In genomic region chr20:53362736-53363135, GRCh38 we compare ENCODE assay signal across 29 cellular contexts.
"Had no signal": no experiment of that assay in that cellular context is flagged by ENCODE, and none has a peak within 500 bp of the region (broad histone marks: within the 10 kb centered on the region; RNA-seq: fewer than 3 reads in every experiment).

No MANE protein-coding gene starts in this region.

- H3K9me3 ChIP-seq: ascending aorta, breast epithelium had no signal

- H3K36me3 ChIP-seq: ascending aorta, breast epithelium had no signal

- H3K4me3 ChIP-seq: ascending aorta, breast epithelium had no signal

- H3K4me1 ChIP-seq: ascending aorta, breast epithelium had no signal

- FAIRE-seq: TTC549 had no signal

- H3K27me3 ChIP-seq: ascending aorta, breast epithelium had no signal

- H3K27ac ChIP-seq: ascending aorta, breast epithelium, VCaP had no signal

- DNase-seq: activated B cell treated with CpG ODN at 0.5 μM for 24 hours; activated CD4-positive, alpha-beta memory T cell treated with anti-CD3 and anti-CD28 coated beads, Interleukin-2, amount 10 ng/mL, durations not matched to agents 7 days and 5 days; activated CD4-positive, alpha-beta T cell treated with anti-CD3 and anti-CD28 coated beads for 4 hours; activated CD4-positive, alpha-beta T cell treated with anti-CD3 and anti-CD28 coated beads, Interleukin-2, amount 10 ng/mL, durations not matched to agents 24 days and 14 days; activated CD4-positive, alpha-beta T cell treated with anti-CD3 and anti-CD28 coated beads, Interleukin-2, amount 50 U/mL, for 1 hour; activated CD4-positive, alpha-beta T cell treated with anti-CD3 and anti-CD28 coated beads, Interleukin-2, amount 50 U/mL, for 4 hours; activated CD4-positive, CD25-positive, alpha-beta regulatory T cell treated with anti-CD3 and anti-CD28 coated beads, Interleukin-2, amount 50 U/mL, for 72 hours; activated CD8-positive, alpha-beta memory T cell treated with anti-CD3 and anti-CD28 coated beads for 24 hours; activated CD8-positive, alpha-beta memory T cell treated with anti-CD3 and anti-CD28 coated beads, Interleukin-2, amount 10 ng/mL, durations not matched to agents 7 days and 5 days; activated CD8-positive, alpha-beta memory T cell treated with anti-CD3 and anti-CD28 coated beads, Interleukin-2, amount 50 U/mL, for 48 hours; activated CD8-positive, alpha-beta T cell treated with anti-CD3 and anti-CD28 coated beads, Interleukin-2, amount 10 ng/mL, durations not matched to agents 7 days and 5 days; activated effector memory CD4-positive, alpha-beta T cell treated with Interleukin-2 at 50 U/mL for 16 hours; activated gamma-delta T cell; activated naive CD4-positive, alpha-beta T cell treated with anti-CD3 and anti-CD28 coated beads, Interleukin-2, amount 10 ng/mL, durations not matched to agents 7 days and 5 days; activated naive CD4-positive, alpha-beta T cell treated with Interleukin-2 at 50 U/mL for 16 hours; activated naive CD8-positive, alpha-beta T cell treated with anti-CD3 and anti-CD28 coated beads, Interleukin-2, amount 10 ng/mL, durations not matched to agents 7 days and 5 days; activated naive CD8-positive, alpha-beta T cell treated with anti-CD3 and anti-CD28 coated beads, Interleukin-2, amount 50 U/mL, for 24 hours; activated T-cell treated with anti-CD3 and anti-CD28 coated beads, Interleukin-2, amount 50 U/mL, for 24 hours; activated T-cell treated with anti-CD3 and anti-CD28 coated beads, Interleukin-2, amount 50 U/mL, for 48 hours; amygdala; anterior cingulate cortex; central memory CD4-positive, alpha-beta T cell; T-cell; T-helper 2 cell; T-helper 9 cell had no signal
